Comparison of ENCODE assay signal across 18 cellular contexts in the genomic region with DNA sequence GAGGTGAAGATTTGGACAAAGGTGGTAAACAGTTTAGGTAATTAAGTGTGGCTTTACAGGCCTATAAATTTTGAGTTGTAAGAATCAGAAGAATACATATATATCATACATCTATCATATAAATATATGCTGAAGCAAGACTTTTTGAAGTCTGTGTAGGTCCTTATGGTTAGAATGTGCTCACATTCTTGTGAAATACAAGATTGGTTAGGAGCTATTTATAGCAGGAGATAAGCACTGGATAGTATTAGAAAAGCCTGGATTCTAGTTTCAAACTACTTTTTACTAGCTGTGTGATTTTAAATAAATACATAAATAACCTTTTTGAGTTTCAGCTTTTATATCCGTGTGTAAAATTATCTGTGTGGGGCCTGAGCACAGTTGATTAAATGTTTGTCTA. TPM values are rescaled to one million over a fixed set of nuclear protein-coding genes. Genes with fewer than 3 reads are reported as not detected.
DNase-seq lines count a peak whose midpoint lies in the region; ATAC-seq and TF ChIP-seq lines count a peak whose summit lies in the region.
"Had no signal": no experiment of that assay in that cellular context is flagged by ENCODE, and none has a peak within 500 bp of the region (broad histone marks: within the 10 kb centered on the region; RNA-seq: fewer than 3 reads in every experiment).

No MANE protein-coding gene starts in this region.

- H3K36me3 ChIP-seq in adipocyte (ENCODE audit: control insufficient read depth, insufficient read depth, low read length, severe bottlenecking) (no peaks in the 10 kb centered on the region), smooth muscle cell (ENCODE audit: low read depth) (no peaks in the 10 kb centered on the region)
- H3K36me3 ChIP-seq: BLaER1 treated with 17β-estradiol and CSF1 and Interleukin-3, amounts not matched to agents 10 nM and 100 nM had no signal

- H3K9me3 ChIP-seq in adipocyte (ENCODE audit: control insufficient read depth, low read length) (no peaks in the 10 kb centered on the region), smooth muscle cell (replicated peaks; ENCODE audit: low read depth) (no peaks in the 10 kb centered on the region)
- H3K9me3 ChIP-seq: BLaER1 treated with 17β-estradiol and CSF1 and Interleukin-3, amounts not matched to agents 10 nM and 100 nM had no signal

- H3F3A ChIP-seq in smooth muscle cell (ENCODE audit: low read depth) = no peaks in the 10 kb centered on the region

- no peaks in the 10 kb centered on the region for H3K36me3 Mint-ChIP-seq in activated naive CD8-positive, alpha-beta T cell treated with anti-CD3 and anti-CD28 coated beads, Interleukin-2, amount 50 U/mL, for 24 hours (ENCODE audit: low read depth)

- no peak overlapping the region for H3K27ac ChIP-seq in smooth muscle cell (ENCODE audit: low read depth)
- H3K27ac ChIP-seq: BLaER1 treated with 17β-estradiol and CSF1 and Interleukin-3, amounts not matched to agents 10 nM and 100 nM; GM23248 had no signal

- H3K4me3 Mint-ChIP-seq in activated naive CD8-positive, alpha-beta T cell treated with anti-CD3 and anti-CD28 coated beads, Interleukin-2, amount 50 U/mL, for 24 hours = no peak overlapping the region

- no peaks in the 10 kb centered on the region for H3K4me1 Mint-ChIP-seq in activated naive CD8-positive, alpha-beta T cell treated with anti-CD3 and anti-CD28 coated beads, Interleukin-2, amount 50 U/mL, for 24 hours

- H3K79me2 ChIP-seq in smooth muscle cell (ENCODE audit: low read depth) = no peaks in the 10 kb centered on the region

- no peak overlapping the region for H3K27ac Mint-ChIP-seq in activated naive CD8-positive, alpha-beta T cell treated with anti-CD3 and anti-CD28 coated beads, Interleukin-2, amount 50 U/mL, for 24 hours

- peak overlapping the region; percentile 9 for H3K4me2 ChIP-seq in smooth muscle cell
- H3K4me2 ChIP-seq: BLaER1 treated with 17β-estradiol and CSF1 and Interleukin-3, amounts not matched to agents 10 nM and 100 nM had no signal

- H3K9me3 Mint-ChIP-seq in activated naive CD8-positive, alpha-beta T cell treated with anti-CD3 and anti-CD28 coated beads, Interleukin-2, amount 50 U/mL, for 24 hours = no peaks in the 10 kb centered on the region

- H4K20me1 ChIP-seq in smooth muscle cell (ENCODE audit: low read depth) = no peaks in the 10 kb centered on the region
- H4K20me1 ChIP-seq: BLaER1 treated with 17β-estradiol and CSF1 and Interleukin-3, amounts not matched to agents 10 nM and 100 nM had no signal

- peak; percentile 2 for DNase-seq in SKM-1 treated with dmso at 0.1 percent for 144 hours (lab: John Stamatoyannopoulos, UW; ENCODE audit: unreplicated experiment)
- DNase-seq in SKM-1 (lab: John Stamatoyannopoulos, UW; ENCODE audit: unreplicated experiment) = no peak
- DNase-seq in adipocyte (ENCODE audit: low read depth) = peak; percentile 57
- peak; percentile 55 for DNase-seq in fibroblast of villous mesenchyme (ENCODE audit: low read depth)
- no peak for DNase-seq in smooth muscle cell (lab: John Stamatoyannopoulos, UW; ENCODE audit: unreplicated experiment)
- no peak for DNase-seq in activated naive CD8-positive, alpha-beta T cell treated with anti-CD3 and anti-CD28 coated beads, Interleukin-2, amount 50 U/mL, for 24 hours
- DNase-seq in NCI-H128 (lab: John Stamatoyannopoulos, UW; ENCODE audit: unreplicated experiment) = no peak
- DNase-seq in GM13977 (ENCODE audit: low spot score) = no peak
- DNase-seq: 8988T, DMS153, GM23248, NCI-H1092 treated with DMSO at 0.1 percent for 48 hours, NCI-H187, NCI-H446, Right ventricle myocardium superior had no signal

- WGBS in smooth muscle cell (ENCODE audit: low lambda C conversion rate) = 20% methylated on average over 1 of the region's 1 CpG

- in situ Hi-C loops in GM13977 (cut with MboI; ENCODE audit: low pct_unique_long_range_greater_than_20kb, low sequenced_read_pairs, unreplicated experiment) = no loop called here

- no peak for TF ChIP-seq CTCF in fibroblast of villous mesenchyme (IDR thresholded peaks at IDR 0.05; ENCODE audit: insufficient read depth, low read depth, low read length)
- no peak for TF ChIP-seq CTCF in smooth muscle cell (IDR thresholded peaks at IDR 0.05; ENCODE audit: borderline replicate concordance, insufficient read depth, poor library complexity, severe bottlenecking)
- TF ChIP-seq CTCF in GM13977 (IDR thresholded peaks at IDR 0.05; ENCODE audit: extremely low read depth, insufficient read depth, missing control alignments) = no peak

- H3K4me1 ChIP-seq in adipocyte (ENCODE audit: control insufficient read depth, insufficient read depth, low read length) = peaks cover 10% of the 10 kb centered on the region
- H3K4me1 ChIP-seq in smooth muscle cell (ENCODE audit: low read depth) = no peaks in the 10 kb centered on the region
- H3K4me1 ChIP-seq: BLaER1 treated with 17β-estradiol and CSF1 and Interleukin-3, amounts not matched to agents 10 nM and 100 nM had no signal

- ATAC-seq in activated naive CD8-positive, alpha-beta T cell treated with anti-CD3 and anti-CD28 coated beads, Interleukin-2, amount 50 U/mL, for 24 hours = no peak
- ATAC-seq: HCT116, Panc1 had no signal

- H3K9ac ChIP-seq in adipocyte (ENCODE audit: low read length) (no peak overlapping the region), smooth muscle cell (ENCODE audit: low read depth) (no peak overlapping the region)
- H3K9ac ChIP-seq: BLaER1 treated with 17β-estradiol and CSF1 and Interleukin-3, amounts not matched to agents 10 nM and 100 nM; GM23248 had no signal

- no peak overlapping the region for H3K4me3 ChIP-seq in adipocyte (ENCODE audit: low read length)
- no peak overlapping the region for H3K4me3 ChIP-seq in fibroblast of villous mesenchyme (ENCODE audit: low read depth, low read length)
- no peak overlapping the region for H3K4me3 ChIP-seq in smooth muscle cell
- H3K4me3 ChIP-seq: BLaER1 treated with 17β-estradiol and CSF1 and Interleukin-3, amounts not matched to agents 10 nM and 100 nM; GM23248 had no signal

- H2AFZ ChIP-seq in smooth muscle cell (ENCODE audit: low read depth) = no peak overlapping the region
- H2AFZ ChIP-seq: GM23248 had no signal

- H3K27me3 ChIP-seq in adipocyte (replicated peaks; ENCODE audit: control insufficient read depth, insufficient read depth, low read length) = no peaks in the 10 kb centered on the region
- no peaks in the 10 kb centered on the region for H3K27me3 ChIP-seq in smooth muscle cell (ENCODE audit: low read depth)
- H3K27me3 ChIP-seq: BLaER1 treated with 17β-estradiol and CSF1 and Interleukin-3, amounts not matched to agents 10 nM and 100 nM had no signal

- no peaks in the 10 kb centered on the region for H3K27me3 Mint-ChIP-seq in activated naive CD8-positive, alpha-beta T cell treated with anti-CD3 and anti-CD28 coated beads, Interleukin-2, amount 50 U/mL, for 24 hours

RNA-seq across cellular contexts. Expression of a gene that starts 42.3 kb away (rescaled TPM):
- 6.4 and 11.2 TPM in 2 replicates for total RNA-seq in fibroblast of villous mesenchyme
- 16.4 and 17.8 TPM in 2 replicates for total RNA-seq in smooth muscle cell
- polyA plus RNA-seq in smooth muscle cell = 10.6 and 16.2 TPM in 2 replicates

RNA-seq across cellular contexts. Expression of a gene that starts 50.3 kb away (rescaled TPM):
- total RNA-seq in fibroblast of villous mesenchyme = 58.3 and 73.0 TPM in 2 replicates
- total RNA-seq in smooth muscle cell = 60.2 and 91.1 TPM in 2 replicates
- polyA plus RNA-seq in smooth muscle cell = 79.2 and 86.4 TPM in 2 replicates

Comparison
In these comparisons a context has a peak if more than half of its experiments do, and no peak if none do; other contexts are left out.
1. DNase-seq: peak in SKM-1 treated with dmso at 0.1 percent for 144 hours (single experiment), adipocyte (single experiment) and fibroblast of villous mesenchyme (single experiment); none in SKM-1 (single experiment), smooth muscle cell (single experiment), activated naive CD8-positive, alpha-beta T cell treated with anti-CD3 and anti-CD28 coated beads, Interleukin-2, amount 50 U/mL, for 24 hours (single experiment), NCI-H128 (single experiment) and GM13977 (single experiment).